Comparison of ENCODE assay signal across 21 cellular contexts in the genomic region with DNA sequence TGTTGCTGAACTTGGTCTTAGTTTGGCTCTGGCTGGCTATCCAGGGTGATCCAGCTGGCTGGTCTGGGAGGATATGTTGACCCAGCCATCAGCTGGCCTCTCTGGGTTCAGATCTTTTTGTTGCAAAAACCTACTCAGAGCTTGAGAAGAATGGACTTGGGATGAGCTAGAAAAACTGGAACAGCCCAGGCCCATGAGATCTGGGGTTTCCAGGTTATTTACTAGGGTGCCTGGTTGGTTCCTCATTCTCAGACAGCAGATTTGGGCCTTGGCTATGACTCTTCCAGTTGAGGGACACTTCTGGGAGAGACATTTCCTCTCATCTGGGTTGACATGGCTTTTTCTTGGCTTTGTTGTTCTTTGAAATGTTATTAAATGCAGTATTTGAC.
DNase-seq lines count a peak whose midpoint lies in the region; ATAC-seq and TF ChIP-seq lines count a peak whose summit lies in the region.
"Had no signal": no experiment of that assay in that cellular context is flagged by ENCODE, and none has a peak within 500 bp of the region (broad histone marks: within the 10 kb centered on the region; RNA-seq: fewer than 3 reads in every experiment).

No MANE protein-coding gene starts in this region.

- H3K4me1 ChIP-seq in right atrium auricular region (no peaks in the 10 kb centered on the region), body of pancreas (peaks cover 49% of the 10 kb centered on the region), liver (ENCODE audit: control insufficient read depth in 4 of 4, insufficient read depth in 4 of 4, low read length in 3 of 4) (peaks cover 9 to 49% (median 39%) of the 10 kb centered on the region in 4 donors), stomach (peaks cover 8 to 21% (median 13%) of the 10 kb centered on the region in 4 donors)
- H3K4me1 ChIP-seq: BLaER1 had no signal

- TF ChIP-seq POLR2A in body of pancreas (IDR thresholded peaks at IDR 0.05) (no peak), stomach (IDR thresholded peaks at IDR 0.05) (no peak)

- H3K27me3 ChIP-seq in right atrium auricular region: no peaks in the 10 kb centered on the region
- no peaks in the 10 kb centered on the region for H3K27me3 ChIP-seq in body of pancreas
- no peaks in the 10 kb centered on the region for H3K27me3 ChIP-seq in liver (ENCODE audit: control insufficient read depth in 4 of 4, insufficient read depth in 4 of 4, low read length in 3 of 4)
- no peaks in the 10 kb centered on the region for H3K27me3 ChIP-seq in stomach
- H3K27me3 ChIP-seq: BLaER1 had no signal

- H3K27ac ChIP-seq in right atrium auricular region: no peak overlapping the region
- peak overlapping the region; percentile 50 to 88 (median 62) for H3K27ac ChIP-seq in body of pancreas
- peak overlapping the region; percentile 90 to 98 for H3K27ac ChIP-seq in liver (ENCODE audit: low read depth in 1 of 2, low read length in 2 of 2)
- peak overlapping the region in 3 of 5 donors; percentile 13 to 26 (median 25) for H3K27ac ChIP-seq in stomach
- H3K27ac ChIP-seq: BLaER1, KMS-11, RWPE1 had no signal

- ATAC-seq in body of pancreas: no peak
- ATAC-seq in HG03039 (IDR thresholded peaks at IDR 0.05; ENCODE audit: unreplicated experiment): no peak
- ATAC-seq: Panc1 had no signal

- intact Hi-C loops in cardiac septum (cut with DNase I): no loop called here
- intact Hi-C loops in body of pancreas (cut with DNase I): no loop called here
- intact Hi-C loops in stomach (cut with DNase I; ENCODE audit: low total_unique reads): no loop called here

- TF ChIP-seq CTCF in right atrium auricular region (IDR thresholded peaks at IDR 0.05): no peak
- TF ChIP-seq CTCF in body of pancreas (IDR thresholded peaks at IDR 0.05): no peak
- no peak for TF ChIP-seq CTCF in liver (IDR thresholded peaks at IDR 0.05; ENCODE audit: low read depth, low read length, missing input control)
- no peak for TF ChIP-seq CTCF in stomach (IDR thresholded peaks at IDR 0.05)

- DNase-seq in right atrium auricular region (ENCODE audit: low spot score) (peak; percentile 32), cardiac septum (ENCODE audit: low spot score) (no peak), body of pancreas (no peak), stomach (peak; percentile 10), NCI-H748 treated with DMSO at 0.1 percent for 48 hours (lab: John Stamatoyannopoulos, UW) (no peak)
- no peak for DNase-seq in effector CD8-positive, alpha-beta T cell (lab: John Stamatoyannopoulos, UW)
- DNase-seq: CD4-positive, alpha-beta T cell; COR-L47; DMS79 treated with DMSO at 0.1 percent for 48 hours; NCI-H1048; NCI-H1417; NCI-H1694; NCI-H2029 treated with DMSO at 0.1 percent for 48 hours; NCI-H446 treated with DMSO at 0.1 percent for 48 hours; SHP77 had no signal

- peak overlapping the region; percentile 85 to 98 for H3K9ac ChIP-seq in liver (ENCODE audit: low read depth in 1 of 2, low read length in 2 of 2)
- H3K9ac ChIP-seq: BLaER1, KMS-11 had no signal

- no peaks in the 10 kb centered on the region for H3K9me3 ChIP-seq in right atrium auricular region
- H3K9me3 ChIP-seq in body of pancreas: no peaks in the 10 kb centered on the region
- no peaks in the 10 kb centered on the region for H3K9me3 ChIP-seq in liver (ENCODE audit: control insufficient read depth in 4 of 4, low read length in 3 of 4)
- no peaks in the 10 kb centered on the region for H3K9me3 ChIP-seq in stomach
- H3K9me3 ChIP-seq: BLaER1 had no signal

- TF ChIP-seq RAD21 in liver (IDR thresholded peaks at IDR 0.05): no peak

- H3K4me3 ChIP-seq in right atrium auricular region: no peak overlapping the region
- H3K4me3 ChIP-seq in body of pancreas: no peak overlapping the region
- H3K4me3 ChIP-seq in liver (ENCODE audit: low read depth in 1 of 3, low read length in 3 of 3): peak overlapping the region; percentile 66 to 97 (median 86)
- no peak overlapping the region for H3K4me3 ChIP-seq in stomach
- H3K4me3 ChIP-seq: BLaER1 had no signal

- no peak for TF ChIP-seq EP300 in stomach (IDR thresholded peaks at IDR 0.05)

- H3K36me3 ChIP-seq in right atrium auricular region: no peaks in the 10 kb centered on the region
- no peaks in the 10 kb centered on the region for H3K36me3 ChIP-seq in body of pancreas (replicated peaks in 1 of 2; ENCODE audit: insufficient read depth in 1 of 2, low read depth in 2 of 2)
- peaks cover 0 to 3% (median 0%) of the 10 kb centered on the region in 4 donors for H3K36me3 ChIP-seq in liver (ENCODE audit: control insufficient read depth in 4 of 4, insufficient read depth in 3 of 4, low read depth in 1 of 4, low read length in 3 of 4)
- H3K36me3 ChIP-seq in stomach: no peaks in the 10 kb centered on the region

TF ChIP-seq in liver, 16 proteins besides CTCF, POLR2A, EP300 and RAD21:
- TF ChIP-seq GABPA (IDR thresholded peaks at IDR 0.05 in 1 of 2, conservative IDR thresholded peaks at IDR 0.05 in 1 of 2): no peak
- peak; percentile 2 for TF ChIP-seq FOXA2 (IDR thresholded peaks at IDR 0.05)

Comparison
In these comparisons a context has a peak if more than half of its experiments do, and no peak if none do; other contexts are left out.
1. DNase-seq: peak in right atrium auricular region (single experiment) and stomach (single experiment); none in cardiac septum (single experiment), body of pancreas (0 of 4), effector CD8-positive, alpha-beta T cell (single experiment) and NCI-H748 treated with DMSO at 0.1 percent for 48 hours (single experiment).
2. H3K27ac ChIP-seq: peak in body of pancreas (4 of 4), liver (2 of 2) and stomach (3 of 5); none in right atrium auricular region (0 of 2).
3. H3K4me3 ChIP-seq: peak in liver (3 of 3); none in right atrium auricular region (0 of 2), body of pancreas (0 of 2) and stomach (0 of 4).